In genomic region chr18:12276736-12277554, GRCh38 we compare ENCODE assay signal across 17 cellular contexts. TPM values are rescaled to one million over a fixed set of nuclear protein-coding genes. Genes with fewer than 3 reads are reported as not detected.
"Had no signal": no experiment of that assay in that cellular context is flagged by ENCODE, and none has a peak within 500 bp of the region (broad histone marks: within the 10 kb centered on the region; RNA-seq: fewer than 3 reads in every experiment).

No MANE protein-coding gene starts in this region.

- H3K36me3 Mint-ChIP-seq: activated naive CD4-positive, alpha-beta T cell treated with anti-CD3 and anti-CD28 coated beads, Interleukin-2, amount 50 U/mL, for 72 hours; immature natural killer cell; natural killer cell treated with Interleukin-12 subunit alpha and Interleukin-12 subunit beta and Interleukin-15 and Interleukin-18, amount 100 ng/mL, for 72 hours; type B pancreatic cell had no signal

- DNase-seq: activated CD4-positive, alpha-beta T cell treated with anti-CD3 and anti-CD28 coated beads, Interleukin-2, amount 50 U/mL, for 4 hours; activated CD4-positive, CD25-positive, alpha-beta regulatory T cell treated with anti-CD3 and anti-CD28 coated beads, Interleukin-2, amount 50 U/mL, for 72 hours; activated T-cell treated with anti-CD3 and anti-CD28 coated beads, Interleukin-2, amount 50 U/mL, for 1 hour; amygdala; brain microvascular endothelial cell; immature natural killer cell; mucosa of descending colon; SW 1271 had no signal

- H3K4me3 ChIP-seq: mucosa of descending colon, skin epidermis had no signal

- H3K27ac Mint-ChIP-seq: activated naive CD4-positive, alpha-beta T cell treated with anti-CD3 and anti-CD28 coated beads, Interleukin-2, amount 50 U/mL, for 72 hours; immature natural killer cell; natural killer cell treated with Interleukin-12 subunit alpha and Interleukin-12 subunit beta and Interleukin-15 and Interleukin-18, amount 100 ng/mL, for 72 hours; type B pancreatic cell had no signal

- ATAC-seq: activated naive CD4-positive, alpha-beta T cell treated with anti-CD3 and anti-CD28 coated beads, Interleukin-2, amount 50 U/mL, for 72 hours; mucosa of descending colon had no signal

- H3K27me3 Mint-ChIP-seq: natural killer cell treated with Interleukin-12 subunit alpha and Interleukin-12 subunit beta and Interleukin-15 and Interleukin-18, amount 100 ng/mL, for 72 hours; type B pancreatic cell had no signal

- H3K9me3 ChIP-seq: mucosa of descending colon had no signal

- H3K36me3 ChIP-seq: brain microvascular endothelial cell had no signal

- H3K4me3 Mint-ChIP-seq: immature natural killer cell; natural killer cell treated with Interleukin-12 subunit alpha and Interleukin-12 subunit beta and Interleukin-15 and Interleukin-18, amount 100 ng/mL, for 72 hours; type B pancreatic cell had no signal

- H3K9me3 Mint-ChIP-seq: activated naive CD4-positive, alpha-beta T cell treated with anti-CD3 and anti-CD28 coated beads, Interleukin-2, amount 50 U/mL, for 72 hours; immature natural killer cell; natural killer cell treated with Interleukin-12 subunit alpha and Interleukin-12 subunit beta and Interleukin-15 and Interleukin-18, amount 100 ng/mL, for 72 hours; type B pancreatic cell had no signal

- H3K27me3 ChIP-seq: brain microvascular endothelial cell had no signal

RNA-seq across cellular contexts. Expression of gene CIDEA, which starts 22.8 kb away (rescaled TPM):
- total RNA-seq: activated naive CD4-positive, alpha-beta T cell treated with anti-CD3 and anti-CD28 coated beads, Interleukin-2, amount 50 U/mL, for 72 hours; cerebellum; fibroblast of villous mesenchyme; lung microvascular endothelial cell; natural killer cell treated with Interleukin-12 subunit alpha and Interleukin-12 subunit beta and Interleukin-15 and Interleukin-18, amount 100 ng/mL, for 72 hours; osteocyte; renal cortical epithelial cell had no signal
- polyA plus RNA-seq: immature natural killer cell had no signal
